Comparison of ENCODE assay signal across 25 cellular contexts in the genomic region with DNA sequence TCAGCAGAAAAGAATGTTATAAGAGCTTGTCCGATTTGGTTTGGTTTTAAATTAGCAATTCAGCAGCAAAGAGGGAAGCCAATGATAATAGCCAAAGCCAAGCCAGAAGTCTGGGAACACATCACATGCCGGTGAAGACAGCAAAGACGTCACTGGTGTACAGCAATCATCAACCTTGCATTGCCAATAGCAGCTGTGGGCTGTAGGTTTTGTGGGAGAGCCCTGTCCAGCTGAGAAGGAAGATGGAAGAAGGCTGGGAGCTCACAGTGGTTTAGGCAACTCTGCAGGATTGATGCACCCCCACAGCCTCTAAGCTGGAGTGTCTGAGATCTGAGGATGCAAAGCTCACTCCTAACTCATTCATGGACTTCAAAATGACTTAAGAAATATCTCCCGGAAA.
DNase-seq lines count a peak whose midpoint lies in the region; ATAC-seq and TF ChIP-seq lines count a peak whose summit lies in the region.
"Had no signal": no experiment of that assay in that cellular context is flagged by ENCODE, and none has a peak within 500 bp of the region (broad histone marks: within the 10 kb centered on the region; RNA-seq: fewer than 3 reads in every experiment).

No MANE protein-coding gene starts in this region.

- TF ChIP-seq CTCF in epithelial cell of esophagus (IDR thresholded peaks at IDR 0.05; ENCODE audit: insufficient read depth, low read depth, low read length, missing control alignments) (no peak), fibroblast of the aortic adventitia (IDR thresholded peaks at IDR 0.05; ENCODE audit: insufficient read depth, low read length) (no peak), mesothelial cell of epicardium (IDR thresholded peaks at IDR 0.05; ENCODE audit: unreplicated experiment) (no peak), type B pancreatic cell (conservative IDR thresholded peaks at IDR 0.05) (no peak), Caco-2 (IDR thresholded peaks at IDR 0.05; ENCODE audit: insufficient read depth in 1 of 2, low read depth in 1 of 2, low read length in 1 of 2, severe bottlenecking in 1 of 2, unreplicated experiment in 1 of 2) (no peak)

- H3K4me1 ChIP-seq in Caco-2: no peaks in the 10 kb centered on the region

- POLR2A ChIA-PET in Caco-2 (lab: Charles Lee): no interaction called here

- BruUV-seq in Caco-2 (replicated peaks; lab: Mats Ljungman, UMichigan): no TSS peak

- H3K9me3 ChIP-seq in Caco-2: no peaks in the 10 kb centered on the region
- H3K9me3 ChIP-seq: MG63, upper lobe of left lung had no signal

- intact Hi-C loops in Caco-2 (cut with micrococcal nuclease; ENCODE audit: unreplicated experiment): no loop called here

- no peaks in the 10 kb centered on the region for H3K9me3 Mint-ChIP-seq in mesothelial cell of epicardium
- no peaks in the 10 kb centered on the region for H3K9me3 Mint-ChIP-seq in type B pancreatic cell
- H3K9me3 Mint-ChIP-seq in Caco-2 (ENCODE audit: unreplicated experiment): no peaks in the 10 kb centered on the region
- H3K9me3 Mint-ChIP-seq: natural killer cell; stimulated activated effector memory CD8-positive, alpha-beta T cell treated with anti-CD3 and anti-CD28 coated beads, Interleukin-12 subunit alpha, Interleukin-12 subunit beta, amount 100 ng/mL, for 72 hours had no signal

- ATAC-seq in HG03432 (IDR thresholded peaks at IDR 0.05; ENCODE audit: unreplicated experiment): no peak
- ATAC-seq: activated CD8-positive, alpha-beta T cell treated with anti-CD3 and anti-CD28 coated beads, Interleukin-2, amount 10 ng/mL, durations not matched to agents 7 days and 5 days; K562; natural killer cell; stimulated activated effector memory CD8-positive, alpha-beta T cell treated with anti-CD3 and anti-CD28 coated beads, Interleukin-12 subunit alpha, Interleukin-12 subunit beta, amount 100 ng/mL, for 72 hours had no signal

- DNase-seq in epithelial cell of esophagus (ENCODE audit: low read depth): no peak
- peak; percentile 32 for DNase-seq in fibroblast of the aortic adventitia (ENCODE audit: low read depth)
- no peak for DNase-seq in mesothelial cell of epicardium (ENCODE audit: low spot score in 2 of 2, unreplicated experiment in 2 of 2)
- DNase-seq in type B pancreatic cell (ENCODE audit: extremely low spot score, unreplicated experiment): no peak
- no peak for DNase-seq in Caco-2
- DNase-seq in NCI-H2029 treated with DMSO at 0.1 percent for 48 hours (lab: John Stamatoyannopoulos, UW): no peak
- DNase-seq: activated CD4-positive, alpha-beta T cell treated with anti-CD3 and anti-CD28 coated beads for 1 hour; activated CD8-positive, alpha-beta T cell treated with anti-CD3 and anti-CD28 coated beads, Interleukin-2, amount 10 ng/mL, durations not matched to agents 7 days and 5 days; activated effector memory CD4-positive, alpha-beta T cell treated with Interleukin-2 at 50 U/mL for 16 hours; DND-41; foreskin fibroblast; H7; kidney glomerular epithelial cell; MG63; natural killer cell; NCI-H1417; NCI-H82; stimulated activated CD4-positive, alpha-beta T cell treated with anti-CD3 and anti-CD28 coated beads, Interleukin-4, amount 100 ng/mL, for 1 hour; T-helper 2 cell; upper lobe of left lung had no signal

- peak overlapping the region; percentile 36 for H3K4me3 ChIP-seq in epithelial cell of esophagus (ENCODE audit: low read length)
- no peak overlapping the region for H3K4me3 ChIP-seq in fibroblast of the aortic adventitia (ENCODE audit: low read depth, low read length)
- no peak overlapping the region for H3K4me3 ChIP-seq in Caco-2 (ENCODE audit: low read depth, low read length)
- H3K4me3 ChIP-seq: K562, MG63, upper lobe of left lung had no signal

- H3K4me3 Mint-ChIP-seq in mesothelial cell of epicardium (no peak overlapping the region), type B pancreatic cell (no peak overlapping the region), Caco-2 (ENCODE audit: unreplicated experiment) (no peak overlapping the region)
- H3K4me3 Mint-ChIP-seq: activated CD8-positive, alpha-beta T cell treated with anti-CD3 and anti-CD28 coated beads, Interleukin-2, amount 10 ng/mL, durations not matched to agents 7 days and 5 days; activated naive CD8-positive, alpha-beta T cell; memory B cell; natural killer cell; stimulated activated effector memory CD8-positive, alpha-beta T cell treated with anti-CD3 and anti-CD28 coated beads, Interleukin-12 subunit alpha, Interleukin-12 subunit beta, amount 100 ng/mL, for 72 hours had no signal

- H3K27ac Mint-ChIP-seq in mesothelial cell of epicardium (peak overlapping the region; percentile 5), type B pancreatic cell (peak overlapping the region; percentile 4), Caco-2 (ENCODE audit: unreplicated experiment) (no peak overlapping the region)
- H3K27ac Mint-ChIP-seq: activated CD8-positive, alpha-beta T cell treated with anti-CD3 and anti-CD28 coated beads, Interleukin-2, amount 10 ng/mL, durations not matched to agents 7 days and 5 days; activated naive CD8-positive, alpha-beta T cell; memory B cell; natural killer cell; stimulated activated effector memory CD8-positive, alpha-beta T cell treated with anti-CD3 and anti-CD28 coated beads, Interleukin-12 subunit alpha, Interleukin-12 subunit beta, amount 100 ng/mL, for 72 hours had no signal

- H3K27me3 Mint-ChIP-seq in mesothelial cell of epicardium (ENCODE audit: low read depth) (peaks cover 1% of the 10 kb centered on the region), type B pancreatic cell (no peaks in the 10 kb centered on the region), Caco-2 (ENCODE audit: insufficient read depth, unreplicated experiment) (no peaks in the 10 kb centered on the region)
- H3K27me3 Mint-ChIP-seq: memory B cell had no signal

- H3K36me3 Mint-ChIP-seq in mesothelial cell of epicardium (no peaks in the 10 kb centered on the region), type B pancreatic cell (no peaks in the 10 kb centered on the region), Caco-2 (ENCODE audit: insufficient read depth, unreplicated experiment) (no peaks in the 10 kb centered on the region)
- H3K36me3 Mint-ChIP-seq: activated naive CD8-positive, alpha-beta T cell; memory B cell; natural killer cell; stimulated activated effector memory CD8-positive, alpha-beta T cell treated with anti-CD3 and anti-CD28 coated beads, Interleukin-12 subunit alpha, Interleukin-12 subunit beta, amount 100 ng/mL, for 72 hours had no signal

- no peaks in the 10 kb centered on the region for H3K36me3 ChIP-seq in Caco-2 (ENCODE audit: control insufficient read depth, insufficient read depth, low read length)
- H3K36me3 ChIP-seq: MG63, upper lobe of left lung had no signal

- CTCF ChIA-PET in Caco-2 (lab: Charles Lee): no interaction called here

- H3K4me1 Mint-ChIP-seq in mesothelial cell of epicardium (peaks cover 26% of the 10 kb centered on the region), type B pancreatic cell (ENCODE audit: unreplicated experiment) (peaks cover 11% of the 10 kb centered on the region), Caco-2 (ENCODE audit: low read depth, unreplicated experiment) (no peaks in the 10 kb centered on the region)
- H3K4me1 Mint-ChIP-seq: memory B cell; natural killer cell; stimulated activated effector memory CD8-positive, alpha-beta T cell treated with anti-CD3 and anti-CD28 coated beads, Interleukin-12 subunit alpha, Interleukin-12 subunit beta, amount 100 ng/mL, for 72 hours had no signal

- H3K27me3 ChIP-seq in Caco-2 (replicated peaks; ENCODE audit: control insufficient read depth, insufficient read depth, low read length): no peaks in the 10 kb centered on the region
- H3K27me3 ChIP-seq: MG63, upper lobe of left lung had no signal
